ENCODE assay signal across 1 cellular context in genomic region chr11:76911415-76911808, GRCh38.
A peak's percentile ranks its signal among the peaks of the same experiment; 100 is the strongest.
TF ChIP-seq lines count a peak whose summit lies in the region.

No MANE protein-coding gene starts in this region.

TF ChIP-seq in K562, 482 proteins besides CTCF, POLR2A, EP300 and RAD21 (continued from another document and continues in another):
- TF ChIP-seq THAP12 (CRISPR knock-in tag; IDR thresholded peaks at IDR 0.05) (no peak), ZNF407 (IDR thresholded peaks at IDR 0.05; ENCODE audit: low read depth) (no peak), NCOR1 (IDR thresholded peaks at IDR 0.05) (no peak), ZNF354B (CRISPR knock-in tag; IDR thresholded peaks at IDR 0.05) (no peak), ZHX1 (conservative IDR thresholded peaks at IDR 0.05; ENCODE audit: low read length) (no peak), ESRRA (IDR thresholded peaks at IDR 0.05; ENCODE audit: borderline replicate concordance, low read depth) (no peak), ZEB2 (IDR thresholded peaks at IDR 0.05) (no peak), STAG1 (CRISPR knock-in tag; IDR thresholded peaks at IDR 0.05; ENCODE audit: borderline replicate concordance) (no peak), DLX4 (CRISPR knock-in tag; IDR thresholded peaks at IDR 0.05) (no peak), ZNF79 (CRISPR knock-in tag; IDR thresholded peaks at IDR 0.05; ENCODE audit: low read depth) (no peak), NR4A1 (CRISPR knock-in tag; IDR thresholded peaks at IDR 0.05) (no peak), NR4A1 (tag; IDR thresholded peaks at IDR 0.05) (peak; percentile 95), SREBF2 (CRISPR knock-in tag; IDR thresholded peaks at IDR 0.05) (no peak), ZBTB9 (CRISPR knock-in tag; IDR thresholded peaks at IDR 0.05) (0 out of 2 replicates have a peak, but pooled peaks have one; percentile 54), HMG20B (CRISPR knock-in tag; IDR thresholded peaks at IDR 0.05) (no peak), ZNF41 (CRISPR knock-in tag; conservative IDR thresholded peaks at IDR 0.05) (peak; percentile 66; the same call in 1 of the 2 replicates), ZBTB40 (IDR thresholded peaks at IDR 0.05) (no peak), ZBTB40 (CRISPR knock-in tag; IDR thresholded peaks at IDR 0.05) (no peak), THRA (IDR thresholded peaks at IDR 0.05) (no peak), TFAM (CRISPR knock-in tag; conservative IDR thresholded peaks at IDR 0.05) (no peak), CREB5 (CRISPR knock-in tag; IDR thresholded peaks at IDR 0.05) (no peak), NELFE (IDR thresholded peaks at IDR 0.05; ENCODE audit: insufficient read depth, insufficient read length) (no peak), SP1 (CRISPR knock-in tag; IDR thresholded peaks at IDR 0.05) (no peak), CCNT2 (IDR thresholded peaks at IDR 0.05; ENCODE audit: borderline replicate concordance, extremely low read depth, insufficient read length, low read depth, low read length) (no peak), BCOR (IDR thresholded peaks at IDR 0.05) (no peak), RBM39 (optimal IDR thresholded peaks at IDR 0.05; ENCODE audit: low read depth, low read length) (no peak), TAF15 (IDR thresholded peaks at IDR 0.05; ENCODE audit: low read depth, low read length) (no peak)
